Comparison of ENCODE assay signal across 1 cellular context in genomic region chr11:5367461-5368074, GRCh38.
TF ChIP-seq lines count a peak whose summit lies in the region.

No MANE protein-coding gene starts in this region.

TF ChIP-seq in K562, 482 proteins besides CTCF, POLR2A, EP300 and RAD21 (continued from another document and continues in another):
- TF ChIP-seq TFE3 (CRISPR knock-in tag; IDR thresholded peaks at IDR 0.05) (no peak), THRA (IDR thresholded peaks at IDR 0.05) (no peak), EWSR1 (IDR thresholded peaks at IDR 0.05; ENCODE audit: borderline replicate concordance, low read depth, partially characterized antibody) (no peak), CXXC5 (CRISPR knock-in tag; IDR thresholded peaks at IDR 0.05) (peak; percentile 49), ZBTB1 (CRISPR knock-in tag; IDR thresholded peaks at IDR 0.05; ENCODE audit: borderline replicate concordance, low read depth) (no peak), ZC3H4 (CRISPR knock-in tag; IDR thresholded peaks at IDR 0.05; ENCODE audit: borderline replicate concordance) (no peak), ZBTB49 (CRISPR knock-in tag; IDR thresholded peaks at IDR 0.05; ENCODE audit: borderline replicate concordance) (no peak), NFXL1 (CRISPR knock-in tag; IDR thresholded peaks at IDR 0.05) (0 out of 2 replicates have a peak, but pooled peaks have one; percentile 23), ERF (CRISPR knock-in tag; IDR thresholded peaks at IDR 0.05) (no peak), ELF1 (tag; IDR thresholded peaks at IDR 0.05) (no peak), ZNF511 (CRISPR knock-in tag; IDR thresholded peaks at IDR 0.05) (no peak), ZNF311 (CRISPR knock-in tag; IDR thresholded peaks at IDR 0.05) (peak; percentile 87), YY1 (IDR thresholded peaks at IDR 0.05; ENCODE audit: borderline replicate concordance in 1 of 3, control insufficient read depth in 1 of 3, extremely low read depth in 1 of 3, insufficient read depth in 3 of 3, insufficient read length in 1 of 3, insufficient replicate concordance in 2 of 3, low read depth in 1 of 3, low read length in 2 of 3) (no peak), MXD1 (CRISPR knock-in tag; IDR thresholded peaks at IDR 0.05; ENCODE audit: borderline replicate concordance, poor library complexity, severe bottlenecking) (no peak), ZMIZ1 (IDR thresholded peaks at IDR 0.05; ENCODE audit: low read depth in 2 of 2, low read length in 2 of 2) (no peak), DMBX1 (CRISPR knock-in tag; IDR thresholded peaks at IDR 0.05; ENCODE audit: borderline replicate concordance) (peak; percentile 94), HMBOX1 (IDR thresholded peaks at IDR 0.05) (no peak), SUPT5H (IDR thresholded peaks at IDR 0.05) (no peak), ZNF239 (CRISPR knock-in tag; IDR thresholded peaks at IDR 0.05) (peak; percentile 47; the same call in 1 of the 2 replicates), MAZ (CRISPR knock-in tag; conservative IDR thresholded peaks at IDR 0.05 in 1 of 2, IDR thresholded peaks at IDR 0.05 in 1 of 2) (no peak), IFI16 (CRISPR knock-in tag; IDR thresholded peaks at IDR 0.05) (0 out of 2 replicates have a peak, but pooled peaks have one; percentile 17), CC2D1A (IDR thresholded peaks at IDR 0.05) (no peak), MAFG (tag; conservative IDR thresholded peaks at IDR 0.05) (peak; percentile 49; the same call in 1 of the 2 replicates), ZC3H11A (IDR thresholded peaks at IDR 0.05; ENCODE audit: low read depth, low read length) (no peak), ZNF165 (CRISPR knock-in tag; IDR thresholded peaks at IDR 0.05; ENCODE audit: borderline replicate concordance) (no peak), CBX8 (IDR thresholded peaks at IDR 0.05; ENCODE audit: borderline replicate concordance, extremely low read depth, low read depth, low read length, poor library complexity, severe bottlenecking) (no peak)
- TF ChIP-seq, protein P1, sequence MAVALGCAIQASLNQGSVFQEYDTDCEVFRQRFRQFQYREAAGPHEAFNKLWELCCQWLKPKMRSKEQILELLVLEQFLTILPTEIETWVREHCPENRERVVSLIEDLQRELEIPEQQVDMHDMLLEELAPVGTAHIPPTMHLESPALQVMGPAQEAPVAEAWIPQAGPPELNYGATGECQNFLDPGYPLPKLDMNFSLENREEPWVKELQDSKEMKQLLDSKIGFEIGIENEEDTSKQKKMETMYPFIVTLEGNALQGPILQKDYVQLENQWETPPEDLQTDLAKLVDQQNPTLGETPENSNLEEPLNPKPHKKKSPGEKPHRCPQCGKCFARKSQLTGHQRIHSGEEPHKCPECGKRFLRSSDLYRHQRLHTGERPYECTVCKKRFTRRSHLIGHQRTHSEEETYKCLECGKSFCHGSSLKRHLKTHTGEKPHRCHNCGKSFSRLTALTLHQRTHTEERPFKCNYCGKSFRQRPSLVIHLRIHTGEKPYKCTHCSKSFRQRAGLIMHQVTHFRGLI (CRISPR knock-in tag; IDR thresholded peaks at IDR 0.05): no peak
- TF ChIP-seq, protein P2, sequence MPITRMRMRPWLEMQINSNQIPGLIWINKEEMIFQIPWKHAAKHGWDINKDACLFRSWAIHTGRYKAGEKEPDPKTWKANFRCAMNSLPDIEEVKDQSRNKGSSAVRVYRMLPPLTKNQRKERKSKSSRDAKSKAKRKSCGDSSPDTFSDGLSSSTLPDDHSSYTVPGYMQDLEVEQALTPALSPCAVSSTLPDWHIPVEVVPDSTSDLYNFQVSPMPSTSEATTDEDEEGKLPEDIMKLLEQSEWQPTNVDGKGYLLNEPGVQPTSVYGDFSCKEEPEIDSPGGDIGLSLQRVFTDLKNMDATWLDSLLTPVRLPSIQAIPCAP (CRISPR knock-in tag; IDR thresholded peaks at IDR 0.05; ENCODE audit: borderline replicate concordance): no peak
- TF ChIP-seq, protein P3, sequence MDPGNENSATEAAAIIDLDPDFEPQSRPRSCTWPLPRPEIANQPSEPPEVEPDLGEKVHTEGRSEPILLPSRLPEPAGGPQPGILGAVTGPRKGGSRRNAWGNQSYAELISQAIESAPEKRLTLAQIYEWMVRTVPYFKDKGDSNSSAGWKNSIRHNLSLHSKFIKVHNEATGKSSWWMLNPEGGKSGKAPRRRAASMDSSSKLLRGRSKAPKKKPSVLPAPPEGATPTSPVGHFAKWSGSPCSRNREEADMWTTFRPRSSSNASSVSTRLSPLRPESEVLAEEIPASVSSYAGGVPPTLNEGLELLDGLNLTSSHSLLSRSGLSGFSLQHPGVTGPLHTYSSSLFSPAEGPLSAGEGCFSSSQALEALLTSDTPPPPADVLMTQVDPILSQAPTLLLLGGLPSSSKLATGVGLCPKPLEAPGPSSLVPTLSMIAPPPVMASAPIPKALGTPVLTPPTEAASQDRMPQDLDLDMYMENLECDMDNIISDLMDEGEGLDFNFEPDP (CRISPR knock-in tag; IDR thresholded peaks at IDR 0.05): 0 out of 2 replicates have a peak, but pooled peaks have one; percentile 40
- TF ChIP-seq, protein P4, sequence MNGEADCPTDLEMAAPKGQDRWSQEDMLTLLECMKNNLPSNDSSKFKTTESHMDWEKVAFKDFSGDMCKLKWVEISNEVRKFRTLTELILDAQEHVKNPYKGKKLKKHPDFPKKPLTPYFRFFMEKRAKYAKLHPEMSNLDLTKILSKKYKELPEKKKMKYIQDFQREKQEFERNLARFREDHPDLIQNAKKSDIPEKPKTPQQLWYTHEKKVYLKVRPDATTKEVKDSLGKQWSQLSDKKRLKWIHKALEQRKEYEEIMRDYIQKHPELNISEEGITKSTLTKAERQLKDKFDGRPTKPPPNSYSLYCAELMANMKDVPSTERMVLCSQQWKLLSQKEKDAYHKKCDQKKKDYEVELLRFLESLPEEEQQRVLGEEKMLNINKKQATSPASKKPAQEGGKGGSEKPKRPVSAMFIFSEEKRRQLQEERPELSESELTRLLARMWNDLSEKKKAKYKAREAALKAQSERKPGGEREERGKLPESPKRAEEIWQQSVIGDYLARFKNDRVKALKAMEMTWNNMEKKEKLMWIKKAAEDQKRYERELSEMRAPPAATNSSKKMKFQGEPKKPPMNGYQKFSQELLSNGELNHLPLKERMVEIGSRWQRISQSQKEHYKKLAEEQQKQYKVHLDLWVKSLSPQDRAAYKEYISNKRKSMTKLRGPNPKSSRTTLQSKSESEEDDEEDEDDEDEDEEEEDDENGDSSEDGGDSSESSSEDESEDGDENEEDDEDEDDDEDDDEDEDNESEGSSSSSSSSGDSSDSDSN (IDR thresholded peaks at IDR 0.05; ENCODE audit: borderline replicate concordance in 1 of 2, low read depth in 2 of 2, low read length in 2 of 2): no peak
